ENCODE assay signal across 8 cellular contexts in genomic region chr1:21176589-21177555, GRCh38. TPM values are rescaled to one million over a fixed set of nuclear protein-coding genes. Genes with fewer than 3 reads are reported as not detected.
A peak's percentile ranks its signal among the peaks of the same experiment; 100 is the strongest.
DNase-seq lines count a peak whose midpoint lies in the region; ATAC-seq, FAIRE-seq and TF ChIP-seq lines count a peak whose summit lies in the region.

EIF4G3 (minus strand) TSS chr1:21176897; CDS start chr1:21002742, 174,155 bp downstream.

- peak within 1 kb of the TSS; percentile 88 for H2AFZ ChIP-seq in OCI-LY3 (ENCODE audit: low read depth, low read length)

- H3K27ac ChIP-seq in OCI-LY3 (ENCODE audit: low read length) (peak within 1 kb of the TSS; percentile 67), mesodermal cell (ENCODE audit: low read depth, low read length, severe bottlenecking) (peak within 1 kb of the TSS; percentile 96)

- peaks cover 18% of the 10 kb centered on the region for H3K4me1 ChIP-seq in OCI-LY3 (ENCODE audit: low read length)
- H3K4me1 ChIP-seq in mesodermal cell (ENCODE audit: control insufficient read depth, insufficient read depth, low read length, poor library complexity, severe bottlenecking): peaks cover 7% of the 10 kb centered on the region

- 0 out of 2 replicates have a peak, but pooled peaks cover 3% of the 10 kb centered on the region for H3K27me3 ChIP-seq in OCI-LY3 (ENCODE audit: low read depth, low read length)

- H3K36me3 ChIP-seq in OCI-LY3 (replicated peaks; ENCODE audit: low read depth, low read length): no peaks in the 10 kb centered on the region
- peaks cover 17% of the 10 kb centered on the region for H3K36me3 ChIP-seq in mesodermal cell (ENCODE audit: control insufficient read depth, insufficient read depth, low read length)

- DNase-seq in D341Med (ENCODE audit: low spot score) (peak; percentile 94), HuH-7 (ENCODE audit: low spot score) (peak; percentile 82)
- peak; percentile 100 for DNase-seq in activated CD8-positive, alpha-beta memory T cell treated with anti-CD3 and anti-CD28 coated beads, Interleukin-2, amount 50 U/mL, for 48 hours
- peak; percentile 96 for DNase-seq in stimulated activated CD8-positive, alpha-beta memory T cell treated with anti-CD3 and anti-CD28 coated beads, Interleukin-15, amount 100 ng/mL, for 4 hours (ENCODE audit: low read depth in 2 of 2)

- ATAC-seq in GM21515 (IDR thresholded peaks at IDR 0.05; ENCODE audit: unreplicated experiment): peak; percentile 84

- WGBS in mesodermal cell (ENCODE audit: insufficient coverage in 2 of 2), 2 experiments: 4% methylated on average over 64 to 85 of the region's 89 CpGs

- H3K79me2 ChIP-seq in OCI-LY3 (ENCODE audit: low read length): peaks cover 40% of the 10 kb centered on the region

- H4K20me1 ChIP-seq in OCI-LY3 (ENCODE audit: insufficient read depth, low read length): peaks cover 11% of the 10 kb centered on the region

- H3K4me2 ChIP-seq in OCI-LY3 (ENCODE audit: low read length): peak within 1 kb of the TSS; percentile 84

- peak within 1 kb of the TSS; percentile 81 for H3K9ac ChIP-seq in OCI-LY3 (ENCODE audit: low read length)

- peak within 1 kb of the TSS; percentile 95 for H3K4me3 ChIP-seq in OCI-LY3 (ENCODE audit: low read length)
- H3K4me3 ChIP-seq in mesodermal cell (ENCODE audit: extremely low read depth, insufficient read depth, low read length, poor library complexity, severe bottlenecking): peak within 1 kb of the TSS; percentile 87

- FAIRE-seq in endometrium (lab: Jason Lieb, UNC): peak; percentile 98

- H3K9me3 ChIP-seq in OCI-LY3 (ENCODE audit: insufficient read depth, low read length) (no peaks in the 10 kb centered on the region), mesodermal cell (ENCODE audit: control insufficient read depth, low read length) (no peaks in the 10 kb centered on the region)

- no peak for TF ChIP-seq CTCF in OCI-LY3 (IDR thresholded peaks at IDR 0.05; ENCODE audit: low read depth, low read length)

RNA-seq across cellular contexts. Expression of gene EIF4G3, which starts in this region (rescaled TPM):
- polyA plus RNA-seq in mesodermal cell (2013, experiment 1 of 2): 86.3 TPM
- 74.1 TPM for polyA plus RNA-seq in mesodermal cell (2013, experiment 2 of 2)

Comparison
In these comparisons a context has a peak if more than half of its experiments do, and no peak if none do; other contexts are left out.
1. Peak in every context shown above with its lines: DNase-seq, ATAC-seq, H3K4me3 ChIP-seq and H3K27ac ChIP-seq.